Comparison of ENCODE assay signal across 12 cellular contexts in genomic region chr9:122122468-122122867, GRCh38. TPM values are rescaled to one million over a fixed set of nuclear protein-coding genes. Genes with fewer than 3 reads are reported as not detected.
DNase-seq lines count a peak whose midpoint lies in the region; ATAC-seq and TF ChIP-seq lines count a peak whose summit lies in the region.
"Had no signal": no experiment of that assay in that cellular context is flagged by ENCODE, and none has a peak within 500 bp of the region (broad histone marks: within the 10 kb centered on the region; RNA-seq: fewer than 3 reads in every experiment).

No MANE protein-coding gene starts in this region.

- H4K20me1 ChIP-seq in OCI-LY3 (ENCODE audit: insufficient read depth, low read length): no peaks in the 10 kb centered on the region

- H3K9me3 ChIP-seq in OCI-LY3 (ENCODE audit: insufficient read depth, low read length): no peaks in the 10 kb centered on the region
- H3K9me3 ChIP-seq in neuronal stem cell (replicated peaks in 1 of 2; ENCODE audit: control insufficient read depth in 2 of 2, insufficient read depth in 1 of 2, low read depth in 1 of 2, low read length in 2 of 2): no peaks in the 10 kb centered on the region

- H3K9ac ChIP-seq in OCI-LY3 (ENCODE audit: low read length) (no peak overlapping the region), neuronal stem cell (ENCODE audit: low read depth, low read length, poor library complexity) (no peak overlapping the region)
- H3K9ac ChIP-seq: KMS-11 had no signal

- no peak overlapping the region for H3K14ac ChIP-seq in neuronal stem cell (ENCODE audit: low read length)

- peak overlapping the region; percentile 40 for H3K4me2 ChIP-seq in OCI-LY3 (ENCODE audit: low read length)
- no peak overlapping the region for H3K4me2 ChIP-seq in neuronal stem cell (ENCODE audit: insufficient read depth, low read length, poor library complexity, severe bottlenecking)
- H3K4me2 ChIP-seq: KMS-11 had no signal

- no peak overlapping the region for H3K23ac ChIP-seq in neuronal stem cell (ENCODE audit: low read depth, low read length, poor library complexity)

- H3K4ac ChIP-seq in neuronal stem cell (ENCODE audit: low read length): no peak overlapping the region

- peak overlapping the region; percentile 57 for H2AK5ac ChIP-seq in neuronal stem cell (ENCODE audit: low read depth, low read length)

- H3K4me1 ChIP-seq in OCI-LY3 (ENCODE audit: low read length) (peaks cover 13% of the 10 kb centered on the region), neuronal stem cell (ENCODE audit: control insufficient read depth in 2 of 2, insufficient read depth in 1 of 2, low read depth in 1 of 2, low read length in 2 of 2) (peaks cover 8 to 9% of the 10 kb centered on the region in 2 donors)

- H2BK5ac ChIP-seq in neuronal stem cell (ENCODE audit: low read length): no peak overlapping the region

- no peak overlapping the region; the same call in 1 of the 2 replicates for H2AFZ ChIP-seq in OCI-LY3 (ENCODE audit: low read depth, low read length)
- no peak overlapping the region for H2AFZ ChIP-seq in neuronal stem cell (ENCODE audit: low read length)

- ATAC-seq in GM19455 (IDR thresholded peaks at IDR 0.05; ENCODE audit: unreplicated experiment): no peak

- H3K27me3 ChIP-seq in OCI-LY3 (ENCODE audit: low read depth, low read length): 0 out of 2 replicates have a peak, but pooled peaks cover 8% of the 10 kb centered on the region
- H3K27me3 ChIP-seq in neuronal stem cell (ENCODE audit: control insufficient read depth in 3 of 3, insufficient read depth in 3 of 3, low read depth in 1 of 3, low read length in 3 of 3): peaks cover 4 to 34% (median 25%) of the 10 kb centered on the region in 3 experiments

- no peaks in the 10 kb centered on the region for H3K79me2 ChIP-seq in OCI-LY3 (ENCODE audit: low read length)

- peak overlapping the region; percentile 65 for H3K18ac ChIP-seq in neuronal stem cell (ENCODE audit: low read length)

- H3K4me3 ChIP-seq in OCI-LY3 (ENCODE audit: low read length) (peak overlapping the region; percentile 32), neuronal stem cell (ENCODE audit: low read length in 2 of 2) (no peak overlapping the region)

- no peak overlapping the region for H2BK120ac ChIP-seq in neuronal stem cell (ENCODE audit: low read depth, low read length)

- no peak overlapping the region for H4K8ac ChIP-seq in neuronal stem cell (ENCODE audit: low read depth, low read length)

- no peaks in the 10 kb centered on the region for H3K36me3 ChIP-seq in OCI-LY3 (replicated peaks; ENCODE audit: low read depth, low read length)
- H3K36me3 ChIP-seq in neuronal stem cell (replicated peaks in 1 of 2; ENCODE audit: control insufficient read depth in 2 of 2, insufficient read depth in 2 of 2, low read length in 2 of 2): no peaks in the 10 kb centered on the region

- peak in 2 of 3 experiments; percentile 48 to 72 for DNase-seq in NCI-H1417 (lab: John Stamatoyannopoulos, UW)
- DNase-seq in NCI-H1417 treated with DMSO at 0.1 percent for 48 hours (lab: John Stamatoyannopoulos, UW): no peak
- DNase-seq in ELF-1 (ENCODE audit: low read depth, low spot score): peak; percentile 81
- DNase-seq in neuronal stem cell (ENCODE audit: low spot score): no peak
- no peak for DNase-seq in NCI-H345 treated with DMSO at 0.1 percent for 48 hours (lab: John Stamatoyannopoulos, UW; ENCODE audit: unreplicated experiment)
- DNase-seq in middle frontal gyrus (ENCODE audit: extremely low spot score, low spot score): no peak
- DNase-seq: GOT3 had no signal

- WGBS in neuronal stem cell (ENCODE audit: extremely low coverage in 2 of 2, insufficient read length in 2 of 2, insufficient replicate concordance in 1 of 2), 2 donors: no CpG with 5 or more reads among the region's 6 CpGs

- H3K27ac ChIP-seq in OCI-LY3 (ENCODE audit: low read length) (no peak overlapping the region), neuronal stem cell (replicated peaks; ENCODE audit: low read length) (no peak overlapping the region)
- H3K27ac ChIP-seq: KMS-11 had no signal

- no peaks in the 10 kb centered on the region for H3K79me1 ChIP-seq in neuronal stem cell (ENCODE audit: low read depth, low read length)

- no peak for TF ChIP-seq CTCF in OCI-LY3 (IDR thresholded peaks at IDR 0.05; ENCODE audit: low read depth, low read length)

- no peak overlapping the region for H2BK15ac ChIP-seq in neuronal stem cell (ENCODE audit: low read length)

- no peak overlapping the region for H2BK12ac ChIP-seq in neuronal stem cell (ENCODE audit: low read length)

- no peak overlapping the region for H4K91ac ChIP-seq in neuronal stem cell (ENCODE audit: low read depth, low read length, poor library complexity)

RNA-seq across cellular contexts. Expression of gene TTLL11, which starts 29.4 kb away (rescaled TPM):
- polyA plus RNA-seq in neuronal stem cell (2013, experiment 1 of 2): 2.0 TPM
- polyA plus RNA-seq in neuronal stem cell (2013, experiment 2 of 2): 1.4 TPM

RNA-seq across cellular contexts. Expression of gene NDUFA8, which starts 37.1 kb away (rescaled TPM):
- 74.6 TPM for polyA plus RNA-seq in neuronal stem cell (2013, experiment 1 of 2)
- 76.8 TPM for polyA plus RNA-seq in neuronal stem cell (2013, experiment 2 of 2)

RNA-seq across cellular contexts. Expression of gene MORN5, which starts 37.2 kb away (rescaled TPM):
- 0.61 TPM for polyA plus RNA-seq in neuronal stem cell (2013, experiment 1 of 2)
- polyA plus RNA-seq in neuronal stem cell (2013, experiment 2 of 2): 1.4 TPM
- polyA plus RNA-seq: CD14-positive monocyte, IMR-90 had no signal

Comparison
In these comparisons a context has a peak if more than half of its experiments do, and no peak if none do; other contexts are left out.
1. DNase-seq: peak in NCI-H1417 (2 of 3) and ELF-1 (single experiment); none in NCI-H1417 treated with DMSO at 0.1 percent for 48 hours (single experiment), neuronal stem cell (single experiment), NCI-H345 treated with DMSO at 0.1 percent for 48 hours (single experiment) and middle frontal gyrus (single experiment).